In the genomic region with DNA sequence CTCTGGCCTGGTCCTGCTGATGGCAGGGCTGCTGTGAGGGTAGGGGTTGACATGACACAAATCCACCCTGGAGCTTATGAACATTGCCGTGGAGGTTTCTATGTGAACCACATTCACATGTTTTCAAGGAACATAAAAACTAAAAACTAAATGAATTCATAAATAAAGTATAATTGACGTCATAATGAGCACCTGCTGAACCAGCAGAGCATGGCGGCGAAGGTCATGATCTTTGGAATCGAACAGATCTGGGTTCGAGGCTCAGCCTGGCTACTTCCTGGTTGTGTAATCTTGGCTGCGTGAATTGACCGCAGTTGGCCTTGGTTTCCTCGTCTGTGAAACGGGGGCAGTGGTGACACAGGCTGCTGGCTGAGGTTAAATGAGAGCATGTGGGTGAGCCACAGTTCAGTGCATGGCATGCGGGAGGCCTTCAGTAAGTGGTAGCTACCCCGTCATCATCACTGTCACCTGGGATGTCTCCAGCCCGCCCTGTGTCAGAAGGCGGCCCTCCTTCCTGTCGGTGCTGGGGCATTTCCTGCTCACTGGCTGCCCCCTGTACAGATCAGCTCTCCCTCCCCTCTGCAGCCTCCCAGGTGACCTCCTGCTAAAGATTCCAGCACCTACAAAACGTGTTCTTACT, we compare ENCODE assay signal across 14 cellular contexts.
"Had no signal": no experiment of that assay in that cellular context is flagged by ENCODE, and none has a peak within 500 bp of the region (broad histone marks: within the 10 kb centered on the region; RNA-seq: fewer than 3 reads in every experiment).

No MANE protein-coding gene starts in this region.

- H3K36me3 ChIP-seq: cardiac muscle cell, colonic mucosa, gastrocnemius medialis, heart right ventricle, left ventricle myocardium inferior, right atrium auricular region had no signal

- ATAC-seq: gastrocnemius medialis; heart right ventricle; stimulated activated effector memory CD8-positive, alpha-beta T cell treated with anti-CD3 and anti-CD28 coated beads, Interleukin-12 subunit alpha, Interleukin-12 subunit beta, amount 100 ng/mL, for 72 hours had no signal

- H3K36me3 Mint-ChIP-seq: stimulated activated effector memory CD8-positive, alpha-beta T cell treated with anti-CD3 and anti-CD28 coated beads, Interleukin-12 subunit alpha, Interleukin-12 subunit beta, amount 100 ng/mL, for 72 hours had no signal

- H3K4me1 ChIP-seq: colonic mucosa, gastrocnemius medialis, heart right ventricle, left ventricle myocardium inferior, right atrium auricular region had no signal

- H3K4me3 Mint-ChIP-seq: stimulated activated effector memory CD8-positive, alpha-beta T cell treated with anti-CD3 and anti-CD28 coated beads, Interleukin-12 subunit alpha, Interleukin-12 subunit beta, amount 100 ng/mL, for 72 hours; T-helper 1 cell treated with Interleukin-12 subunit alpha and Interleukin-12 subunit beta and Interleukin-4 antibody, amounts not matched to agents 30 μg/mL and 1 μg/mL, for 36 hours had no signal

- H3K27ac Mint-ChIP-seq: stimulated activated effector memory CD8-positive, alpha-beta T cell treated with anti-CD3 and anti-CD28 coated beads, Interleukin-12 subunit alpha, Interleukin-12 subunit beta, amount 100 ng/mL, for 72 hours; T-helper 1 cell treated with Interleukin-12 subunit alpha and Interleukin-12 subunit beta and Interleukin-4 antibody, amounts not matched to agents 30 μg/mL and 1 μg/mL, for 36 hours had no signal

- H3K4me3 ChIP-seq: cardiac muscle cell, colonic mucosa, gastrocnemius medialis, heart right ventricle, left ventricle myocardium inferior, right atrium auricular region, smooth muscle cell had no signal

- H3K27me3 ChIP-seq: cardiac muscle cell, gastrocnemius medialis, right atrium auricular region had no signal

- H3K9me3 Mint-ChIP-seq: stimulated activated effector memory CD8-positive, alpha-beta T cell treated with anti-CD3 and anti-CD28 coated beads, Interleukin-12 subunit alpha, Interleukin-12 subunit beta, amount 100 ng/mL, for 72 hours; T-helper 1 cell treated with Interleukin-12 subunit alpha and Interleukin-12 subunit beta and Interleukin-4 antibody, amounts not matched to agents 30 μg/mL and 1 μg/mL, for 36 hours had no signal

- H3K27ac ChIP-seq: cardiac muscle cell, colonic mucosa, gastrocnemius medialis, heart right ventricle, left ventricle myocardium inferior, right atrium auricular region had no signal

- DNase-seq: activated CD4-positive, alpha-beta T cell treated with anti-CD3 and anti-CD28 coated beads for 4 hours; activated naive CD4-positive, alpha-beta T cell; effector CD4-positive, alpha-beta T cell; gastrocnemius medialis; heart right ventricle; left ventricle myocardium inferior; mesendoderm; trophoblast cell had no signal

- H3K9me3 ChIP-seq: colonic mucosa, gastrocnemius medialis had no signal
